ENCODE assay signal across 3 cellular contexts in genomic region chr20:44396369-44396768, GRCh38.
A peak's percentile ranks its signal among the peaks of the same experiment; 100 is the strongest.
TF ChIP-seq lines count a peak whose summit lies in the region.

No MANE protein-coding gene starts in this region.

TF ChIP-seq in SK-N-SH, 30 proteins besides CTCF, POLR2A, EP300 and RAD21:
- TF ChIP-seq TEAD4 (IDR thresholded peaks at IDR 0.05; ENCODE audit: borderline replicate concordance, insufficient read depth) = no peak
- no peak for TF ChIP-seq NFIC (IDR thresholded peaks at IDR 0.05; ENCODE audit: borderline replicate concordance)
- peak; percentile 86 for TF ChIP-seq REST (IDR thresholded peaks at IDR 0.05; ENCODE audit: low read depth, low read length)
- no peak for TF ChIP-seq GATA2 (CRISPR knock-in tag; IDR thresholded peaks at IDR 0.05)
- no peak for TF ChIP-seq ELF1 (IDR thresholded peaks at IDR 0.05)
- no peak for TF ChIP-seq USF2 (IDR thresholded peaks at IDR 0.05; ENCODE audit: borderline replicate concordance, low read depth, low read length)
- no peak for TF ChIP-seq MXI1 (IDR thresholded peaks at IDR 0.05; ENCODE audit: low read depth, low read length)

TF ChIP-seq in SK-N-SH treated with all-trans-retinoic acid at 6 μM for 48 hours, 23 proteins besides CTCF, POLR2A, EP300 and RAD21:
- no peak for TF ChIP-seq TCF4 (CRISPR knock-in tag; IDR thresholded peaks at IDR 0.05; ENCODE audit: borderline replicate concordance)
- TF ChIP-seq ZNF70 (CRISPR knock-in tag; IDR thresholded peaks at IDR 0.05) = no peak
- TF ChIP-seq ZFP30 (CRISPR knock-in tag; IDR thresholded peaks at IDR 0.05) = no peak
- no peak for TF ChIP-seq ISL1 (CRISPR knock-in tag; IDR thresholded peaks at IDR 0.05)
- TF ChIP-seq CREB5 (CRISPR knock-in tag; IDR thresholded peaks at IDR 0.05; ENCODE audit: low read depth) = no peak
- TF ChIP-seq RARB (CRISPR knock-in tag; IDR thresholded peaks at IDR 0.05) = no peak
- no peak for TF ChIP-seq CSDC2 (CRISPR knock-in tag; IDR thresholded peaks at IDR 0.05)
- TF ChIP-seq ARNTL (CRISPR knock-in tag; IDR thresholded peaks at IDR 0.05; ENCODE audit: borderline replicate concordance, low read depth) = no peak
- TF ChIP-seq POU6F1 (CRISPR knock-in tag; IDR thresholded peaks at IDR 0.05; ENCODE audit: borderline replicate concordance, low read depth) = no peak
- TF ChIP-seq TOX (CRISPR knock-in tag; IDR thresholded peaks at IDR 0.05; ENCODE audit: borderline replicate concordance) = no peak
- TF ChIP-seq SNAI2 (CRISPR knock-in tag; IDR thresholded peaks at IDR 0.05) = no peak
- TF ChIP-seq PATZ1 (CRISPR knock-in tag; IDR thresholded peaks at IDR 0.05; ENCODE audit: borderline replicate concordance) = no peak
- TF ChIP-seq ZC3H10 (CRISPR knock-in tag; IDR thresholded peaks at IDR 0.05) = no peak
- TF ChIP-seq OSR1 (CRISPR knock-in tag; IDR thresholded peaks at IDR 0.05) = no peak
- no peak for TF ChIP-seq BACH2 (CRISPR knock-in tag; IDR thresholded peaks at IDR 0.05; ENCODE audit: borderline replicate concordance)
- TF ChIP-seq ZNF565 (CRISPR knock-in tag; conservative IDR thresholded peaks at IDR 0.05; ENCODE audit: low read depth) = no peak
- TF ChIP-seq ZFP3 (CRISPR knock-in tag; IDR thresholded peaks at IDR 0.05) = no peak
- no peak for TF ChIP-seq ESRRG (CRISPR knock-in tag; IDR thresholded peaks at IDR 0.05)
- no peak for TF ChIP-seq PPARA (CRISPR knock-in tag; IDR thresholded peaks at IDR 0.05; ENCODE audit: borderline replicate concordance)
TF ChIP-seq in SK-N-SH treated with all-trans-retinoic acid at 6 μM for 48 hours: peak in this region for 0.

TF ChIP-seq in H1, 55 proteins besides CTCF, POLR2A, EP300 and RAD21:
- no peak for TF ChIP-seq NRF1 (IDR thresholded peaks at IDR 0.05; ENCODE audit: low read depth, low read length)
- TF ChIP-seq KDM5A (IDR thresholded peaks at IDR 0.05; ENCODE audit: low read length) = no peak
- no peak for TF ChIP-seq HDAC6 (IDR thresholded peaks at IDR 0.05; ENCODE audit: low read depth, low read length)
- no peak for TF ChIP-seq JUND (IDR thresholded peaks at IDR 0.05; ENCODE audit: low read length)
- 0 out of 4 replicates have a peak, but pooled peaks have one; percentile 43 to 48 for TF ChIP-seq SIN3A (conservative IDR thresholded peaks at IDR 0.05 in 1 of 2, IDR thresholded peaks at IDR 0.05 in 1 of 2; ENCODE audit: low read depth in 1 of 2, low read length in 2 of 2)
- no peak for TF ChIP-seq SUZ12 (IDR thresholded peaks at IDR 0.05; ENCODE audit: low read length)
- TF ChIP-seq TBP (IDR thresholded peaks at IDR 0.05; ENCODE audit: low read depth, low read length) = no peak
